In the genomic region with DNA sequence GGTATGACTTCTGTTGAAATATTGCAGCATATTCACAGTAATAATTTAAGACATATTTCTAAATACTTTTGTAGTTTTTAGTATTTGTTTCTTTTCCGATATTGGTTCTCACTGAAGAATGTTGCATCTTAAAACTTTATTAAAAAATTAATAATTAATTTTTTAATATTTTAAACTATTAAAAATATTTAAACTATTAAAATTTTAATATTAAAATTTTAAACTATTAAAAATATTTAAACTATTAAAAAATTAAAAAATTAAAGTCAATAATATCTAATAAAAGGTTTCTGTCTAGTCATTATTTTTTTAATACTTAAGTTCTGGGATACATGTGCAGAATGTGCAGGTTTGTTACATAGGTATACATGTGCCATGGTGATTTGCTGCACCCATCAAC, we compare ENCODE assay signal across 32 cellular contexts.
"Had no signal": no experiment of that assay in that cellular context is flagged by ENCODE, and none has a peak within 500 bp of the region (broad histone marks: within the 10 kb centered on the region; RNA-seq: fewer than 3 reads in every experiment).

No MANE protein-coding gene starts in this region.

- H3K4me3 Mint-ChIP-seq: activated B cell treated with CpG ODN at 0.5 μM for 24 hours; activated CD8-positive, alpha-beta T cell treated with anti-CD3 and anti-CD28 coated beads for 36 hours; activated naive CD8-positive, alpha-beta T cell; activated naive CD8-positive, alpha-beta T cell treated with anti-CD3 and anti-CD28 coated beads, Interleukin-2, amount 50 U/mL, for 24 hours; activated T-cell treated with anti-CD3 and anti-CD28 coated beads, Interleukin-2, amount 50 U/mL, for 4 hours; activated T-helper 17 cell treated with anti-CD3 and anti-CD28 coated beads, Interleukin-2, amount 50 U/mL, for 72 hours had no signal

- DNase-seq: activated B cell treated with CpG ODN at 0.5 μM for 24 hours; activated CD4-positive, alpha-beta T cell treated with anti-CD3 and anti-CD28 coated beads for 48 hours; activated CD4-positive, alpha-beta T cell treated with anti-CD3 and anti-CD28 coated beads, Interleukin-2, amount 50 U/mL, for 1 hour; activated CD4-positive, alpha-beta T cell treated with anti-CD3 and anti-CD28 coated beads, Interleukin-2, amount 50 U/mL, for 48 hours; activated CD8-positive, alpha-beta memory T cell treated with anti-CD3 and anti-CD28 coated beads for 24 hours; activated CD8-positive, alpha-beta T cell treated with anti-CD3 and anti-CD28 coated beads for 36 hours; activated effector memory CD4-positive, alpha-beta T cell treated with Interleukin-2 at 50 U/mL for 16 hours; activated gamma-delta T cell treated with Interleukin-2 at 50 U/mL for 16 hours; activated naive CD4-positive, alpha-beta T cell treated with anti-CD3 and anti-CD28 coated beads, Interleukin-2, amount 50 U/mL, for 16 hours; activated naive CD4-positive, alpha-beta T cell treated with Interleukin-2 at 50 U/mL for 16 hours; activated naive CD8-positive, alpha-beta T cell treated with anti-CD3 and anti-CD28 coated beads, Interleukin-2, amount 50 U/mL, for 24 hours; activated T-cell treated with anti-CD3 and anti-CD28 coated beads, Interleukin-2, amount 50 U/mL, for 4 hours; adrenal gland; amygdala; aorta; body of pancreas; central memory CD4-positive, alpha-beta T cell; cerebellar nuclear complex; colonic mucosa; effector CD8-positive, alpha-beta T cell; esophagus squamous epithelium; foreskin melanocyte; head of caudate nucleus; T-helper 2 cell had no signal

- H3K27me3 Mint-ChIP-seq: activated B cell treated with CpG ODN at 0.5 μM for 24 hours; activated CD8-positive, alpha-beta T cell treated with anti-CD3 and anti-CD28 coated beads for 36 hours; activated naive CD8-positive, alpha-beta T cell treated with anti-CD3 and anti-CD28 coated beads, Interleukin-2, amount 50 U/mL, for 24 hours had no signal

- H3K9me3 Mint-ChIP-seq: activated CD8-positive, alpha-beta T cell treated with anti-CD3 and anti-CD28 coated beads for 36 hours; activated naive CD8-positive, alpha-beta T cell treated with anti-CD3 and anti-CD28 coated beads, Interleukin-2, amount 50 U/mL, for 24 hours; activated T-cell treated with anti-CD3 and anti-CD28 coated beads, Interleukin-2, amount 50 U/mL, for 4 hours had no signal

- H3K36me3 Mint-ChIP-seq: activated naive CD8-positive, alpha-beta T cell had no signal

- H3K4me1 Mint-ChIP-seq: activated B cell treated with CpG ODN at 0.5 μM for 24 hours; activated naive CD8-positive, alpha-beta T cell treated with anti-CD3 and anti-CD28 coated beads, Interleukin-2, amount 50 U/mL, for 24 hours; activated T-helper 17 cell treated with anti-CD3 and anti-CD28 coated beads, Interleukin-2, amount 50 U/mL, for 72 hours had no signal

- H3K27ac ChIP-seq: adrenal gland, body of pancreas, breast epithelium, cardiac muscle cell, colonic mucosa, epithelial cell of prostate, esophagus squamous epithelium, VCaP had no signal

- H3K27ac Mint-ChIP-seq: activated B cell treated with CpG ODN at 0.5 μM for 24 hours; activated CD8-positive, alpha-beta T cell treated with anti-CD3 and anti-CD28 coated beads for 36 hours; activated naive CD8-positive, alpha-beta T cell; activated naive CD8-positive, alpha-beta T cell treated with anti-CD3 and anti-CD28 coated beads, Interleukin-2, amount 50 U/mL, for 24 hours; activated T-helper 17 cell treated with anti-CD3 and anti-CD28 coated beads, Interleukin-2, amount 50 U/mL, for 72 hours had no signal

- H3K4me1 ChIP-seq: adrenal gland, body of pancreas, breast epithelium, colonic mucosa, esophagus squamous epithelium had no signal

- FAIRE-seq: endothelial cell of umbilical vein had no signal

- H3K36me3 ChIP-seq: adrenal gland, breast epithelium, cardiac muscle cell, colonic mucosa, esophagus squamous epithelium had no signal

- H3K9me3 ChIP-seq: adrenal gland, body of pancreas, breast epithelium, colonic mucosa, esophagus squamous epithelium had no signal

- H3K4me3 ChIP-seq: adrenal gland, body of pancreas, breast epithelium, cardiac muscle cell, colonic mucosa, esophagus squamous epithelium had no signal

- ATAC-seq: activated CD4-positive, CD25-positive, alpha-beta regulatory T cell treated with anti-CD3 and anti-CD28 coated beads, Interleukin-2, amount 50 U/mL, for 24 hours; activated CD8-positive, alpha-beta T cell treated with anti-CD3 and anti-CD28 coated beads for 36 hours; activated naive CD8-positive, alpha-beta T cell treated with anti-CD3 and anti-CD28 coated beads, Interleukin-2, amount 50 U/mL, for 24 hours; activated T-cell treated with anti-CD3 and anti-CD28 coated beads, Interleukin-2, amount 50 U/mL, for 4 hours; activated T-helper 17 cell treated with anti-CD3 and anti-CD28 coated beads, Interleukin-2, amount 50 U/mL, for 72 hours; body of pancreas had no signal

- H3K27me3 ChIP-seq: adrenal gland, body of pancreas, breast epithelium, cardiac muscle cell, colonic mucosa, esophagus squamous epithelium had no signal
